Comparison of ENCODE assay signal across 10 cellular contexts in genomic region chr14:63867926-63868921, GRCh38. TPM values are rescaled to one million over a fixed set of nuclear protein-coding genes. Genes with fewer than 3 reads are reported as not detected.
DNase-seq lines count a peak whose midpoint lies in the region; ATAC-seq and TF ChIP-seq lines count a peak whose summit lies in the region.
"Had no signal": no experiment of that assay in that cellular context is flagged by ENCODE, and none has a peak within 500 bp of the region (broad histone marks: within the 10 kb centered on the region; RNA-seq: fewer than 3 reads in every experiment).

No MANE protein-coding gene starts in this region.

- peaks cover 18% of the 10 kb centered on the region for H3K36me3 Mint-ChIP-seq in activated T-helper 1 cell treated with anti-CD3 and anti-CD28 coated beads, Interleukin-12 subunit alpha, Interleukin-12 subunit beta, Interleukin-2, Interleukin-4 antibody, amounts not matched to agents 30 ng/mL and 10 ng/mL and 1 ng/mL, durations not matched to agents 14 hours and 24 hours and 36 hours (ENCODE audit: low read depth)

- peak; percentile 37 for ATAC-seq in HG03354 (IDR thresholded peaks at IDR 0.05; ENCODE audit: poor library complexity, severe bottlenecking, unreplicated experiment)
- ATAC-seq in GM18873 (IDR thresholded peaks at IDR 0.05; ENCODE audit: low FRiP score, unreplicated experiment): no peak
- ATAC-seq: Panc1 had no signal

- H3K27ac ChIP-seq in muscle layer of duodenum (ENCODE audit: low read length): peak overlapping the region; percentile 61

- peak overlapping the region; percentile 54 for H3K4me3 Mint-ChIP-seq in activated T-helper 1 cell treated with anti-CD3 and anti-CD28 coated beads, Interleukin-12 subunit alpha, Interleukin-12 subunit beta, Interleukin-2, Interleukin-4 antibody, amounts not matched to agents 30 ng/mL and 10 ng/mL and 1 ng/mL, durations not matched to agents 14 hours and 24 hours and 36 hours

- no peaks in the 10 kb centered on the region for H3K27me3 ChIP-seq in GM06990 (replicated peaks; ENCODE audit: control insufficient read depth, insufficient read depth, low read length)
- H3K27me3 ChIP-seq in muscle layer of duodenum (ENCODE audit: low read depth, low read length): no peaks in the 10 kb centered on the region

- peak overlapping the region; percentile 69 for H3K27ac Mint-ChIP-seq in activated T-helper 1 cell treated with anti-CD3 and anti-CD28 coated beads, Interleukin-12 subunit alpha, Interleukin-12 subunit beta, Interleukin-2, Interleukin-4 antibody, amounts not matched to agents 30 ng/mL and 10 ng/mL and 1 ng/mL, durations not matched to agents 14 hours and 24 hours and 36 hours

- no peak for TF ChIP-seq CTCF in GM06990 (IDR thresholded peaks at IDR 0.05; ENCODE audit: insufficient read depth, low read length, poor library complexity, severe bottlenecking)

- no peaks in the 10 kb centered on the region for H3K36me3 ChIP-seq in GM06990 (ENCODE audit: control insufficient read depth, insufficient read depth, low read length)
- no peaks in the 10 kb centered on the region for H3K36me3 ChIP-seq in muscle layer of duodenum (ENCODE audit: control insufficient read depth in 1 of 2, insufficient read depth in 2 of 2, low read length in 2 of 2)

- peaks cover 0 to 8% of the 10 kb centered on the region in 2 donors for H3K4me1 ChIP-seq in muscle layer of duodenum (ENCODE audit: control insufficient read depth in 1 of 2, insufficient read depth in 2 of 2, low read length in 2 of 2)

- H3K9me3 ChIP-seq in muscle layer of duodenum (ENCODE audit: control insufficient read depth in 1 of 2, low read length in 2 of 2): no peaks in the 10 kb centered on the region

- in situ Hi-C loops in ACHN (cut with HindIII; ENCODE audit: low pct_ligation_motif_present, low pct_unique_long_range_greater_than_20kb, low sequenced_read_pairs): no loop called here

- DNase-seq in GM06990 (ENCODE audit: extremely low read depth, insufficient read length): peak; percentile 43
- peak; percentile 11 for DNase-seq in activated T-helper 1 cell treated with anti-CD3 and anti-CD28 coated beads, Interleukin-12 subunit alpha, Interleukin-12 subunit beta, Interleukin-2, Interleukin-4 antibody, amounts not matched to agents 30 ng/mL and 10 ng/mL and 1 ng/mL, durations not matched to agents 14 hours and 24 hours and 36 hours (ENCODE audit: low spot score)
- no peak for DNase-seq in NCI-H2171 (lab: John Stamatoyannopoulos, UW)
- no peak for DNase-seq in NCI-H1417 (lab: John Stamatoyannopoulos, UW)
- no peak for DNase-seq in ACHN
- DNase-seq: amniotic stem cell had no signal

- H3K27me3 Mint-ChIP-seq in activated T-helper 1 cell treated with anti-CD3 and anti-CD28 coated beads, Interleukin-12 subunit alpha, Interleukin-12 subunit beta, Interleukin-2, Interleukin-4 antibody, amounts not matched to agents 30 ng/mL and 10 ng/mL and 1 ng/mL, durations not matched to agents 14 hours and 24 hours and 36 hours (ENCODE audit: insufficient read depth): no peaks in the 10 kb centered on the region

- H3K4me3 ChIP-seq in GM06990 (replicated peaks; ENCODE audit: low read depth, low read length): peak overlapping the region; percentile 8; the same call in 1 of the 2 replicates
- H3K4me3 ChIP-seq in muscle layer of duodenum (ENCODE audit: low read depth in 1 of 2, low read length in 2 of 2): peak overlapping the region in 1 of 2 donors; percentile 12

- no peaks in the 10 kb centered on the region for H3K9me3 Mint-ChIP-seq in activated T-helper 1 cell treated with anti-CD3 and anti-CD28 coated beads, Interleukin-12 subunit alpha, Interleukin-12 subunit beta, Interleukin-2, Interleukin-4 antibody, amounts not matched to agents 30 ng/mL and 10 ng/mL and 1 ng/mL, durations not matched to agents 14 hours and 24 hours and 36 hours

- peaks cover 78% of the 10 kb centered on the region for H3K4me1 Mint-ChIP-seq in activated T-helper 1 cell treated with anti-CD3 and anti-CD28 coated beads, Interleukin-12 subunit alpha, Interleukin-12 subunit beta, Interleukin-2, Interleukin-4 antibody, amounts not matched to agents 30 ng/mL and 10 ng/mL and 1 ng/mL, durations not matched to agents 14 hours and 24 hours and 36 hours (ENCODE audit: low read depth)

- intact Hi-C loops in activated T-helper 1 cell treated with anti-CD3 and anti-CD28 coated beads, Interleukin-12 subunit alpha, Interleukin-12 subunit beta, Interleukin-2, Interleukin-4 antibody, amounts not matched to agents 30 ng/mL and 10 ng/mL and 1 ng/mL, durations not matched to agents 14 hours and 24 hours and 36 hours (cut with micrococcal nuclease): loop anchor here (2.0 to 5.0 kb wide), 2 partner anchors 15 to 34 kb away; partner anchors contain the start of gene SYNE2

RNA-seq across cellular contexts. Expression of gene SYNE2, which starts 15.4 kb away (rescaled TPM):
- total RNA-seq in activated T-helper 1 cell treated with anti-CD3 and anti-CD28 coated beads, Interleukin-12 subunit alpha, Interleukin-12 subunit beta, Interleukin-2, Interleukin-4 antibody, amounts not matched to agents 30 ng/mL and 10 ng/mL and 1 ng/mL, durations not matched to agents 14 hours and 24 hours and 36 hours: 25.1 and 26.9 TPM in 2 replicates

Comparison
In these comparisons a context has a peak if more than half of its experiments do, and no peak if none do; other contexts are left out.
1. DNase-seq: peak in GM06990 (single experiment) and activated T-helper 1 cell treated with anti-CD3 and anti-CD28 coated beads, Interleukin-12 subunit alpha, Interleukin-12 subunit beta, Interleukin-2, Interleukin-4 antibody, amounts not matched to agents 30 ng/mL and 10 ng/mL and 1 ng/mL, durations not matched to agents 14 hours and 24 hours and 36 hours (single experiment); none in NCI-H2171 (single experiment), NCI-H1417 (0 of 3) and ACHN (single experiment).